Comparison of ENCODE assay signal across 10 cellular contexts in genomic region chr1:41936107-41936506, GRCh38. TPM values are rescaled to one million over a fixed set of nuclear protein-coding genes. Genes with fewer than 3 reads are reported as not detected.
DNase-seq lines count a peak whose midpoint lies in the region; ATAC-seq and TF ChIP-seq lines count a peak whose summit lies in the region.
"Had no signal": no experiment of that assay in that cellular context is flagged by ENCODE, and none has a peak within 500 bp of the region (broad histone marks: within the 10 kb centered on the region; RNA-seq: fewer than 3 reads in every experiment).

No MANE protein-coding gene starts in this region.

- H3K36me3 Mint-ChIP-seq in activated T-cell treated with anti-CD3 and anti-CD28 coated beads, Interleukin-2, amount 50 U/mL, for 4 hours (ENCODE audit: insufficient read depth) = peaks cover 8% of the 10 kb centered on the region

- peaks cover 6% of the 10 kb centered on the region for H3K9me3 Mint-ChIP-seq in activated T-cell treated with anti-CD3 and anti-CD28 coated beads, Interleukin-2, amount 50 U/mL, for 4 hours

- no peaks in the 10 kb centered on the region for H4K20me1 ChIP-seq in osteoblast (ENCODE audit: insufficient read depth, low read length)

- peaks cover 15% of the 10 kb centered on the region for H3K4me1 Mint-ChIP-seq in activated T-cell treated with anti-CD3 and anti-CD28 coated beads, Interleukin-2, amount 50 U/mL, for 4 hours (ENCODE audit: low read depth)

- peak; percentile 96 to 98 for ATAC-seq in activated T-cell treated with anti-CD3 and anti-CD28 coated beads, Interleukin-2, amount 50 U/mL, for 4 hours

- H3K4me2 ChIP-seq in osteoblast (ENCODE audit: insufficient read depth, low read length) = no peak overlapping the region

- intact Hi-C loops in ascending aorta (cut with DNase I) = no loop called here

- H3K9me3 ChIP-seq in osteoblast (ENCODE audit: low read depth, low read length) (no peaks in the 10 kb centered on the region), ascending aorta (no peaks in the 10 kb centered on the region)
- H3K9me3 ChIP-seq: BE2C had no signal

- no peaks in the 10 kb centered on the region for H3K79me2 ChIP-seq in osteoblast (ENCODE audit: insufficient read depth, low read length)

- H3K4me1 ChIP-seq in osteoblast (ENCODE audit: insufficient read depth, low read length) = no peaks in the 10 kb centered on the region
- H3K4me1 ChIP-seq in ascending aorta = no peaks in the 10 kb centered on the region
- H3K4me1 ChIP-seq: BE2C had no signal

- no peak for TF ChIP-seq CTCF in osteoblast (IDR thresholded peaks at IDR 0.05; ENCODE audit: extremely low read depth, low read depth, low read length)
- TF ChIP-seq CTCF in ascending aorta (IDR thresholded peaks at IDR 0.05) = no peak

- H3K27me3 Mint-ChIP-seq in activated T-cell treated with anti-CD3 and anti-CD28 coated beads, Interleukin-2, amount 50 U/mL, for 4 hours (ENCODE audit: low read depth) = peaks cover 4% of the 10 kb centered on the region

- no peaks in the 10 kb centered on the region for H3K36me3 ChIP-seq in osteoblast (ENCODE audit: insufficient read depth, low read length)
- no peaks in the 10 kb centered on the region for H3K36me3 ChIP-seq in ascending aorta
- H3K36me3 ChIP-seq: BE2C had no signal

- H3K4me3 ChIP-seq in osteoblast (ENCODE audit: insufficient read depth, low read length) = no peak overlapping the region
- no peak overlapping the region for H3K4me3 ChIP-seq in ascending aorta

- no peak overlapping the region for H2AFZ ChIP-seq in osteoblast (ENCODE audit: low read length)

- H3K27ac ChIP-seq in osteoblast (ENCODE audit: low read depth, low read length) = no peak overlapping the region
- H3K27ac ChIP-seq in ascending aorta = no peak overlapping the region

- H3K27me3 ChIP-seq in osteoblast (ENCODE audit: insufficient read depth, low read length) = peaks cover 6% of the 10 kb centered on the region
- no peaks in the 10 kb centered on the region for H3K27me3 ChIP-seq in ascending aorta
- H3K27me3 ChIP-seq: BE2C had no signal

- H3K4me3 Mint-ChIP-seq in activated T-cell treated with anti-CD3 and anti-CD28 coated beads, Interleukin-2, amount 50 U/mL, for 4 hours = no peak overlapping the region

- DNase-seq in activated T-cell treated with anti-CD3 and anti-CD28 coated beads, Interleukin-2, amount 50 U/mL, for 4 hours = no peak
- DNase-seq in activated T-cell treated with anti-CD3 and anti-CD28 coated beads for 4 hours = no peak
- peak; percentile 99 for DNase-seq in NCI-H2029 (lab: John Stamatoyannopoulos, UW)
- DNase-seq in SW480 (ENCODE audit: low spot score) = peak; percentile 70
- DNase-seq in osteoblast (ENCODE audit: insufficient read length, low spot score, missing footprints) = peak; percentile 47
- no peak for DNase-seq in GOT3 (lab: John Stamatoyannopoulos, UW)
- no peak for DNase-seq in epidermal melanocyte (ENCODE audit: insufficient read length, low spot score)
- no peak for DNase-seq in ascending aorta (ENCODE audit: low spot score in 2 of 2)
- DNase-seq: BE2C, small intestine had no signal

RNA-seq across cellular contexts. Expression of gene HIVEP3, which starts 17.4 kb away (rescaled TPM):
- total RNA-seq in activated T-cell treated with anti-CD3 and anti-CD28 coated beads, Interleukin-2, amount 50 U/mL, for 4 hours = 100 to 1,000 TPM; 107 to 117 (median 114) TPM
- total RNA-seq in osteoblast (1.8 TPM in 2 replicates), ascending aorta (0.32 TPM)

Comparison
In these comparisons a context has a peak if more than half of its experiments do, and no peak if none do; other contexts are left out.
1. DNase-seq: peak in NCI-H2029 (single experiment), SW480 (single experiment) and osteoblast (single experiment); none in activated T-cell treated with anti-CD3 and anti-CD28 coated beads, Interleukin-2, amount 50 U/mL, for 4 hours (single experiment), activated T-cell treated with anti-CD3 and anti-CD28 coated beads for 4 hours (single experiment), GOT3 (single experiment), epidermal melanocyte (single experiment) and ascending aorta (0 of 2).
2. RNA of gene HIVEP3, which starts 17.4 kb away (total RNA-seq): 107 to 117 TPM in activated T-cell treated with anti-CD3 and anti-CD28 coated beads, Interleukin-2, amount 50 U/mL, for 4 hours; 1.8 TPM in osteoblast and 0.32 TPM in ascending aorta (single experiment); every median in the first group is over 10 times any median in the second.